ENCODE assay signal across 8 cellular contexts in genomic region chr3:44114142-44114541, GRCh38.
DNase-seq lines count a peak whose midpoint lies in the region; ATAC-seq, FAIRE-seq and TF ChIP-seq lines count a peak whose summit lies in the region.

No MANE protein-coding gene starts in this region.

- no peaks in the 10 kb centered on the region for H3K36me3 ChIP-seq in gastroesophageal sphincter

- H3K9me3 ChIP-seq in gastroesophageal sphincter = no peaks in the 10 kb centered on the region

- 23% methylated on average over 7 of the region's 12 CpGs; no CpG with 5 or more reads in 1 of the 2 donors for WGBS in gastroesophageal sphincter (ENCODE audit: low coverage in 1 of 2), 2 donors

- no peak for FAIRE-seq in HTR-8/SVneo (lab: Jason Lieb, UNC)

- ATAC-seq in GM18520 (IDR thresholded peaks at IDR 0.05; ENCODE audit: unreplicated experiment) = no peak
- ATAC-seq in GM19467 (IDR thresholded peaks at IDR 0.05; ENCODE audit: unreplicated experiment) = no peak
- no peak for ATAC-seq in gastroesophageal sphincter

- DNase-seq in EH (ENCODE audit: low read depth) (peak; percentile 35), HTR-8/SVneo (ENCODE audit: insufficient read length, low spot score) (peak; percentile 7), activated T-cell treated with anti-CD3 and anti-CD28 coated beads for 48 hours (ENCODE audit: low read depth) (peak; percentile 39), iPS-NIHi7 (ENCODE audit: extremely low spot score) (peak; percentile 94)
- peak; percentile 34 to 40 for DNase-seq in stimulated activated CD8-positive, alpha-beta memory T cell treated with anti-CD3 and anti-CD28 coated beads, Interleukin-2, amount 100 ng/mL, for 48 hours (ENCODE audit: low read depth in 2 of 2)

- no peak for TF ChIP-seq POLR2A in gastroesophageal sphincter (IDR thresholded peaks at IDR 0.05)

- peak in 1 of 4 experiments; percentile 36 for TF ChIP-seq CTCF in gastroesophageal sphincter (IDR thresholded peaks at IDR 0.05)

- no peak overlapping the region for H3K27ac ChIP-seq in gastroesophageal sphincter

- H3K4me1 ChIP-seq in gastroesophageal sphincter = no peaks in the 10 kb centered on the region

- no peak for TF ChIP-seq EP300 in gastroesophageal sphincter (IDR thresholded peaks at IDR 0.05)

- peaks cover 9% of the 10 kb centered on the region for H3K27me3 ChIP-seq in gastroesophageal sphincter

- H3K4me3 ChIP-seq in gastroesophageal sphincter = no peak overlapping the region

Comparison
In these comparisons a context has a peak if more than half of its experiments do, and no peak if none do; other contexts are left out.
1. DNase-seq: peak in every context shown above with its lines; median percentile 94 in iPS-NIHi7; 39 in activated T-cell treated with anti-CD3 and anti-CD28 coated beads for 48 hours; 37 in stimulated activated CD8-positive, alpha-beta memory T cell treated with anti-CD3 and anti-CD28 coated beads, Interleukin-2, amount 100 ng/mL, for 48 hours; 35 in EH; 7 in HTR-8/SVneo.